24 cellular contexts compared by ENCODE assay signal in genomic region chr14:31947680-31948580, GRCh38.
DNase-seq lines count a peak whose midpoint lies in the region; ATAC-seq and TF ChIP-seq lines count a peak whose summit lies in the region.
"Had no signal": no experiment of that assay in that cellular context is flagged by ENCODE, and none has a peak within 500 bp of the region (broad histone marks: within the 10 kb centered on the region; RNA-seq: fewer than 3 reads in every experiment).

No MANE protein-coding gene starts in this region.

- no peaks in the 10 kb centered on the region for H4K20me1 ChIP-seq in IMR-90 (ENCODE audit: insufficient read depth, low read length)

- H3K18ac ChIP-seq in IMR-90 (ENCODE audit: low read depth, low read length) = no peak overlapping the region
- H3K18ac ChIP-seq in neuronal stem cell (ENCODE audit: low read length) = peak overlapping the region; percentile 25

- no peak overlapping the region for H2AFZ ChIP-seq in IMR-90 (replicated peaks; ENCODE audit: low read length, poor library complexity)
- H2AFZ ChIP-seq in neuronal stem cell (ENCODE audit: low read length) = no peak overlapping the region
- H2AFZ ChIP-seq: PC-9 had no signal

- H3K36me3 ChIP-seq in IMR-90 (ENCODE audit: control insufficient read depth, insufficient read depth, low read length) = no peaks in the 10 kb centered on the region
- H3K36me3 ChIP-seq in neuronal stem cell (replicated peaks in 1 of 2; ENCODE audit: control insufficient read depth in 2 of 2, insufficient read depth in 2 of 2, low read length in 2 of 2) = no peaks in the 10 kb centered on the region
- no peaks in the 10 kb centered on the region for H3K36me3 ChIP-seq in upper lobe of left lung
- H3K36me3 ChIP-seq: HAP-1, lower lobe of right lung, MG63 had no signal

- no peak for TF ChIP-seq CTCF in IMR-90 (conservative IDR thresholded peaks at IDR 0.05; ENCODE audit: low read depth, low read length)
- no peak for TF ChIP-seq CTCF in upper lobe of left lung (IDR thresholded peaks at IDR 0.05)

- H3K23ac ChIP-seq in IMR-90 (ENCODE audit: low read depth, low read length) (no peak overlapping the region), neuronal stem cell (ENCODE audit: low read depth, low read length, poor library complexity) (no peak overlapping the region)

- CTCF ChIA-PET in activated CD4-positive, alpha-beta memory T cell treated with anti-CD3 and anti-CD28 coated beads, Interleukin-2, amount 10 ng/mL, durations not matched to agents 7 days and 5 days (lab: Charles Lee) = interaction anchor here (1.2 kb wide), 1 partner anchor 22 kb away, joined by 4 read pairs; no protein-coding TSS in a partner anchor
- CTCF ChIA-PET in activated CD4-positive, alpha-beta memory T cell treated with anti-CD3 and anti-CD28 coated beads for 36 hours (lab: Charles Lee) = interaction anchor here (1.2 kb wide), 1 partner anchor 10 kb away, joined by 3 read pairs; no protein-coding TSS in a partner anchor
- CTCF ChIA-PET in IMR-90 (lab: Yijun Ruan, JAX) = no interaction called here

- no peak for TF ChIP-seq RAD21 in IMR-90 (IDR thresholded peaks at IDR 0.05; ENCODE audit: low read length)

- no peaks in the 10 kb centered on the region for H3K27me3 Mint-ChIP-seq in activated CD4-positive, alpha-beta memory T cell treated with anti-CD3 and anti-CD28 coated beads, Interleukin-2, amount 10 ng/mL, durations not matched to agents 7 days and 5 days
- no peaks in the 10 kb centered on the region for H3K27me3 Mint-ChIP-seq in activated CD4-positive, alpha-beta memory T cell treated with anti-CD3 and anti-CD28 coated beads for 36 hours
- H3K27me3 Mint-ChIP-seq in effector memory CD8-positive, alpha-beta T cell = peaks cover 0 to 28% of the 10 kb centered on the region in 2 donors

- no peak overlapping the region for H2AK9ac ChIP-seq in IMR-90 (replicated peaks; ENCODE audit: low read depth, low read length, poor library complexity)

- H3K9me3 ChIP-seq in IMR-90 (ENCODE audit: control insufficient read depth, insufficient read depth, low read length) (no peaks in the 10 kb centered on the region), neuronal stem cell (replicated peaks in 1 of 2; ENCODE audit: control insufficient read depth in 2 of 2, insufficient read depth in 1 of 2, low read depth in 1 of 2, low read length in 2 of 2) (no peaks in the 10 kb centered on the region), upper lobe of left lung (no peaks in the 10 kb centered on the region)
- H3K9me3 ChIP-seq: HAP-1, lower lobe of right lung, MG63, testis had no signal

- no peak overlapping the region for H3K4ac ChIP-seq in IMR-90 (ENCODE audit: low read depth, low read length)
- H3K4ac ChIP-seq in neuronal stem cell (ENCODE audit: low read length) = no peak overlapping the region

- in situ Hi-C loops in IMR-90 (cut with MboI; ENCODE audit: low sequenced_read_pairs) = loop anchor here (25.0 kb wide), 1 partner anchor 289 kb away; no protein-coding TSS in a partner anchor

- H3K56ac ChIP-seq in IMR-90 (ENCODE audit: extremely low read depth, insufficient read depth, low read length) = no peak overlapping the region

- H3K27ac ChIP-seq in IMR-90 (ENCODE audit: insufficient read depth, low read length) (no peak overlapping the region), neuronal stem cell (replicated peaks; ENCODE audit: low read length) (no peak overlapping the region), upper lobe of left lung (no peak overlapping the region)
- H3K27ac ChIP-seq: lower lobe of right lung, PC-9, testis had no signal

- H3K9ac ChIP-seq in IMR-90 (ENCODE audit: low read depth, low read length) (no peak overlapping the region), neuronal stem cell (ENCODE audit: low read depth, low read length, poor library complexity) (no peak overlapping the region)

- WGBS in IMR-90 (ENCODE audit: extremely low coverage in 2 of 2, insufficient read length in 1 of 2), 2 experiments = 67% methylated on average over 2 of the region's 5 CpGs; no CpG with 5 or more reads in 1 of the 2 experiments
- WGBS in neuronal stem cell (ENCODE audit: extremely low coverage in 2 of 2, insufficient read length in 2 of 2, insufficient replicate concordance in 1 of 2), 2 donors = no CpG with 5 or more reads among the region's 5 CpGs
- 68 to 78% methylated on average over 5 of the region's 5 CpGs for WGBS in upper lobe of left lung, 2 donors

- H2BK120ac ChIP-seq in IMR-90 (ENCODE audit: low read depth, low read length) (peak overlapping the region; percentile 59; the same call in 1 of the 2 replicates), neuronal stem cell (ENCODE audit: low read depth, low read length) (no peak overlapping the region)

- BruUV-seq in IMR-90 (replicated peaks; lab: Mats Ljungman, UMichigan) = no TSS peak

- no peaks in the 10 kb centered on the region for H3K36me3 Mint-ChIP-seq in activated CD4-positive, alpha-beta memory T cell treated with anti-CD3 and anti-CD28 coated beads, Interleukin-2, amount 10 ng/mL, durations not matched to agents 7 days and 5 days (ENCODE audit: low read depth)
- H3K36me3 Mint-ChIP-seq in activated CD4-positive, alpha-beta memory T cell treated with anti-CD3 and anti-CD28 coated beads for 36 hours = no peaks in the 10 kb centered on the region
- H3K36me3 Mint-ChIP-seq in effector memory CD8-positive, alpha-beta T cell (ENCODE audit: insufficient read depth) = no peaks in the 10 kb centered on the region
- H3K36me3 Mint-ChIP-seq: CD8-positive, alpha-beta memory T cell had no signal

- no peak overlapping the region for H2BK12ac ChIP-seq in neuronal stem cell (ENCODE audit: low read length)

- H3K4me1 ChIP-seq in IMR-90 (ENCODE audit: control insufficient read depth, insufficient read depth, low read length) = peaks cover 15% of the 10 kb centered on the region
- peaks cover 10% of the 10 kb centered on the region in 2 donors for H3K4me1 ChIP-seq in neuronal stem cell (ENCODE audit: control insufficient read depth in 2 of 2, insufficient read depth in 1 of 2, low read depth in 1 of 2, low read length in 2 of 2)
- peaks cover 11 to 23% (median 20%) of the 10 kb centered on the region in 4 donors for H3K4me1 ChIP-seq in upper lobe of left lung

- H3K4me1 Mint-ChIP-seq in activated CD4-positive, alpha-beta memory T cell treated with anti-CD3 and anti-CD28 coated beads, Interleukin-2, amount 10 ng/mL, durations not matched to agents 7 days and 5 days = peaks cover 50% of the 10 kb centered on the region
- peaks cover 45% of the 10 kb centered on the region for H3K4me1 Mint-ChIP-seq in activated CD4-positive, alpha-beta memory T cell treated with anti-CD3 and anti-CD28 coated beads for 36 hours (ENCODE audit: low read depth)
- H3K4me1 Mint-ChIP-seq in effector memory CD8-positive, alpha-beta T cell (ENCODE audit: low read depth in 2 of 2) = peaks cover 7 to 11% of the 10 kb centered on the region in 2 donors

- peaks cover 12% of the 10 kb centered on the region; the same call in 1 of the 2 replicates for H3K9me1 ChIP-seq in IMR-90 (ENCODE audit: insufficient read depth, low read length)

- TF ChIP-seq EP300 in upper lobe of left lung (IDR thresholded peaks at IDR 0.05) = no peak

- H2AK5ac ChIP-seq in IMR-90 (ENCODE audit: low read depth, low read length) (no peak overlapping the region), neuronal stem cell (ENCODE audit: low read depth, low read length) (no peak overlapping the region)

- H4K8ac ChIP-seq in IMR-90 (ENCODE audit: low read depth in 2 of 2, low read length in 2 of 2) (no peak overlapping the region), neuronal stem cell (ENCODE audit: low read depth, low read length) (peak overlapping the region; percentile 9)

- intact Hi-C loops in activated CD4-positive, alpha-beta memory T cell treated with anti-CD3 and anti-CD28 coated beads for 36 hours (cut with micrococcal nuclease) = no loop called here
- intact Hi-C loops in IMR-90 (cut with micrococcal nuclease) = loop anchor here (5.0 kb wide), 1 partner anchor 304 kb away; no protein-coding TSS in a partner anchor

- H3K14ac ChIP-seq in IMR-90 (replicated peaks; ENCODE audit: low read depth, low read length) = no peak overlapping the region
- H3K14ac ChIP-seq in neuronal stem cell (ENCODE audit: low read length) = no peak overlapping the region

- POLR2A ChIA-PET in activated CD4-positive, alpha-beta memory T cell treated with anti-CD3 and anti-CD28 coated beads, Interleukin-2, amount 10 ng/mL, durations not matched to agents 7 days and 5 days (lab: Charles Lee) = no interaction called here
- POLR2A ChIA-PET in activated CD4-positive, alpha-beta memory T cell treated with anti-CD3 and anti-CD28 coated beads for 36 hours (lab: Charles Lee) = no interaction called here
- POLR2A ChIA-PET in IMR-90 (lab: Charles Lee; ENCODE audit: unreplicated experiment) = no interaction called here

- H3K79me1 ChIP-seq in IMR-90 (ENCODE audit: low read depth in 1 of 2, low read length in 2 of 2) = no peaks in the 10 kb centered on the region
- H3K79me1 ChIP-seq in neuronal stem cell (ENCODE audit: low read depth, low read length) = no peaks in the 10 kb centered on the region

- no peak overlapping the region for H3K4me3 Mint-ChIP-seq in activated CD4-positive, alpha-beta memory T cell treated with anti-CD3 and anti-CD28 coated beads, Interleukin-2, amount 10 ng/mL, durations not matched to agents 7 days and 5 days
- no peak overlapping the region for H3K4me3 Mint-ChIP-seq in activated CD4-positive, alpha-beta memory T cell treated with anti-CD3 and anti-CD28 coated beads for 36 hours
- H3K4me3 Mint-ChIP-seq in effector memory CD8-positive, alpha-beta T cell = no peak overlapping the region
- H3K4me3 Mint-ChIP-seq: activated CD4-positive, alpha-beta T cell treated with anti-CD3 and anti-CD28 coated beads, Interleukin-2, amount 10 ng/mL, durations not matched to agents 24 days and 14 days; CD8-positive, alpha-beta memory T cell had no signal

- H3K4me2 ChIP-seq in IMR-90 (ENCODE audit: low read depth, low read length) (no peak overlapping the region), neuronal stem cell (ENCODE audit: insufficient read depth, low read length, poor library complexity, severe bottlenecking) (no peak overlapping the region)
- H3K4me2 ChIP-seq: PC-9 had no signal

- no peak overlapping the region for H4K5ac ChIP-seq in IMR-90 (ENCODE audit: low read depth, low read length)

- H3K9me3 Mint-ChIP-seq in activated CD4-positive, alpha-beta memory T cell treated with anti-CD3 and anti-CD28 coated beads, Interleukin-2, amount 10 ng/mL, durations not matched to agents 7 days and 5 days = no peaks in the 10 kb centered on the region
- no peaks in the 10 kb centered on the region for H3K9me3 Mint-ChIP-seq in activated CD4-positive, alpha-beta memory T cell treated with anti-CD3 and anti-CD28 coated beads for 36 hours
- no peaks in the 10 kb centered on the region for H3K9me3 Mint-ChIP-seq in effector memory CD8-positive, alpha-beta T cell
- H3K9me3 Mint-ChIP-seq: activated CD4-positive, alpha-beta T cell treated with anti-CD3 and anti-CD28 coated beads, Interleukin-2, amount 10 ng/mL, durations not matched to agents 24 days and 14 days; CD8-positive, alpha-beta memory T cell had no signal

- peak overlapping the region; percentile 52 for H2BK20ac ChIP-seq in IMR-90 (ENCODE audit: low read depth, low read length)

- H3K27me3 ChIP-seq in IMR-90 (ENCODE audit: control insufficient read depth, insufficient read depth, low read length) (peaks cover 5% of the 10 kb centered on the region; the same call in 1 of the 2 replicates), neuronal stem cell (ENCODE audit: control insufficient read depth in 3 of 3, insufficient read depth in 3 of 3, low read depth in 1 of 3, low read length in 3 of 3) (peaks cover 0 to 12% (median 0%) of the 10 kb centered on the region in 3 experiments), upper lobe of left lung (no peaks in the 10 kb centered on the region)
- H3K27me3 ChIP-seq: MG63, testis had no signal

- ATAC-seq in IMR-90 (ENCODE audit: low read depth) = peak; percentile 42
- peak; percentile 39 for ATAC-seq in effector memory CD8-positive, alpha-beta T cell (replicated peaks)
- no peak for ATAC-seq in upper lobe of left lung (ENCODE audit: low FRiP score in 2 of 2)
- ATAC-seq: lower lobe of right lung, sciatic nerve had no signal

- dilution Hi-C loops in IMR-90 (cut with HindIII; ENCODE audit: low sequenced_read_pairs, unreplicated experiment) = no loop called here

- DNase-seq in activated CD4-positive, alpha-beta memory T cell treated with anti-CD3 and anti-CD28 coated beads, Interleukin-2, amount 10 ng/mL, durations not matched to agents 7 days and 5 days = no peak
- DNase-seq in activated CD4-positive, alpha-beta memory T cell treated with anti-CD3 and anti-CD28 coated beads for 36 hours = no peak
- DNase-seq in IMR-90 = peak; percentile 23
- no peak for DNase-seq in effector memory CD8-positive, alpha-beta T cell
- DNase-seq in neuronal stem cell (ENCODE audit: low spot score) = no peak
- DNase-seq in upper lobe of left lung = no peak
- no peak for DNase-seq in COR-L47 (lab: John Stamatoyannopoulos, UW)
- DNase-seq in activated T-cell treated with anti-CD3 and anti-CD28 coated beads, Interleukin-2, amount 50 U/mL, for 1 hour = no peak
- DNase-seq: 8988T; activated CD4-positive, alpha-beta T cell treated with anti-CD3 and anti-CD28 coated beads, Interleukin-2, amount 10 ng/mL, durations not matched to agents 24 days and 14 days; activated naive CD4-positive, alpha-beta T cell treated with Interleukin-2 at 50 U/mL for 16 hours; CD8-positive, alpha-beta memory T cell; KBM-7; lower lobe of right lung; MG63; NCI-H1105 treated with DMSO at 0.1 percent for 48 hours; NCI-H1930; NCI-H526; SHP77; T1000; testis had no signal

- peak overlapping the region; percentile 37 for H3K27ac Mint-ChIP-seq in activated CD4-positive, alpha-beta memory T cell treated with anti-CD3 and anti-CD28 coated beads, Interleukin-2, amount 10 ng/mL, durations not matched to agents 7 days and 5 days
- H3K27ac Mint-ChIP-seq in activated CD4-positive, alpha-beta memory T cell treated with anti-CD3 and anti-CD28 coated beads for 36 hours = no peak overlapping the region
- no peak overlapping the region for H3K27ac Mint-ChIP-seq in effector memory CD8-positive, alpha-beta T cell
- H3K27ac Mint-ChIP-seq: activated CD4-positive, alpha-beta T cell treated with anti-CD3 and anti-CD28 coated beads, Interleukin-2, amount 10 ng/mL, durations not matched to agents 24 days and 14 days had no signal

- no peak overlapping the region for H4K91ac ChIP-seq in IMR-90 (ENCODE audit: insufficient read depth, low read depth, low read length)
- no peak overlapping the region for H4K91ac ChIP-seq in neuronal stem cell (ENCODE audit: low read depth, low read length, poor library complexity)

- H2BK15ac ChIP-seq in IMR-90 (ENCODE audit: low read depth, low read length) (no peak overlapping the region), neuronal stem cell (ENCODE audit: low read length) (no peak overlapping the region)

- H3K4me3 ChIP-seq in IMR-90 (ENCODE audit: insufficient read depth, low read depth, low read length) (no peak overlapping the region), neuronal stem cell (ENCODE audit: low read length in 2 of 2) (no peak overlapping the region), upper lobe of left lung (no peak overlapping the region)
- H3K4me3 ChIP-seq: HAP-1, lower lobe of right lung, MG63, PC-9, testis had no signal

- TF ChIP-seq POLR2A in IMR-90 (IDR thresholded peaks at IDR 0.05; ENCODE audit: low read depth, low read length) = no peak
- no peak for TF ChIP-seq POLR2A in upper lobe of left lung (IDR thresholded peaks at IDR 0.05)

- H2BK5ac ChIP-seq in IMR-90 (ENCODE audit: low read depth, low read length, poor library complexity, severe bottlenecking) (no peak overlapping the region), neuronal stem cell (ENCODE audit: low read length) (no peak overlapping the region)

Comparison
In these comparisons a context has a peak if more than half of its experiments do, and no peak if none do; other contexts are left out.
1. ATAC-seq: peak in IMR-90 (single experiment) and effector memory CD8-positive, alpha-beta T cell (single experiment); none in upper lobe of left lung (0 of 2).